Comparison of ENCODE assay signal across 24 cellular contexts in genomic region chr10:10951675-10952074, GRCh38.
"Had no signal": no experiment of that assay in that cellular context is flagged by ENCODE, and none has a peak within 500 bp of the region (broad histone marks: within the 10 kb centered on the region; RNA-seq: fewer than 3 reads in every experiment).

No MANE protein-coding gene starts in this region.

- H3K9me3 Mint-ChIP-seq: natural killer cell; stimulated activated effector memory CD8-positive, alpha-beta T cell treated with anti-CD3 and anti-CD28 coated beads, Interleukin-12 subunit alpha, Interleukin-12 subunit beta, amount 100 ng/mL, for 72 hours; stimulated activated naive CD8-positive, alpha-beta T cell treated with anti-CD3 and anti-CD28 coated beads, Interleukin-15, amount 100 ng/mL, for 72 hours had no signal

- H3K36me3 Mint-ChIP-seq: naive thymus-derived CD4-positive, alpha-beta T cell; natural killer cell; neural progenitor cell; stimulated activated effector memory CD8-positive, alpha-beta T cell treated with anti-CD3 and anti-CD28 coated beads, Interleukin-12 subunit alpha, Interleukin-12 subunit beta, amount 100 ng/mL, for 72 hours had no signal

- H3K4me1 Mint-ChIP-seq: natural killer cell; stimulated activated effector memory CD8-positive, alpha-beta T cell treated with anti-CD3 and anti-CD28 coated beads, Interleukin-12 subunit alpha, Interleukin-12 subunit beta, amount 100 ng/mL, for 72 hours; stimulated activated naive CD8-positive, alpha-beta T cell treated with anti-CD3 and anti-CD28 coated beads, Interleukin-15, amount 100 ng/mL, for 72 hours had no signal

- ATAC-seq: naive thymus-derived CD4-positive, alpha-beta T cell; natural killer cell; psoas muscle; right cardiac atrium; right lobe of liver; stimulated activated effector memory CD8-positive, alpha-beta T cell treated with anti-CD3 and anti-CD28 coated beads, Interleukin-12 subunit alpha, Interleukin-12 subunit beta, amount 100 ng/mL, for 72 hours; stimulated activated naive CD8-positive, alpha-beta T cell treated with anti-CD3 and anti-CD28 coated beads, Interleukin-15, amount 100 ng/mL, for 72 hours; stimulated activated naive CD8-positive, alpha-beta T cell treated with anti-CD3 and anti-CD28 coated beads, Interleukin-15, Interleukin-2, amounts not matched to agents 100 U/mL and 50 U/mL, for 24 hours had no signal

- H3K27ac Mint-ChIP-seq: naive thymus-derived CD4-positive, alpha-beta T cell; natural killer cell; nephron; neural progenitor cell; progenitor cell of endocrine pancreas; stimulated activated effector memory CD8-positive, alpha-beta T cell treated with anti-CD3 and anti-CD28 coated beads, Interleukin-12 subunit alpha, Interleukin-12 subunit beta, amount 100 ng/mL, for 72 hours; stimulated activated naive CD8-positive, alpha-beta T cell treated with anti-CD3 and anti-CD28 coated beads, Interleukin-15, amount 100 ng/mL, for 72 hours had no signal

- H3K4me3 Mint-ChIP-seq: naive thymus-derived CD4-positive, alpha-beta T cell; natural killer cell; nephron; neural progenitor cell; stimulated activated effector memory CD8-positive, alpha-beta T cell treated with anti-CD3 and anti-CD28 coated beads, Interleukin-12 subunit alpha, Interleukin-12 subunit beta, amount 100 ng/mL, for 72 hours; stimulated activated naive CD8-positive, alpha-beta T cell treated with anti-CD3 and anti-CD28 coated beads, Interleukin-15, amount 100 ng/mL, for 72 hours had no signal

- DNase-seq: naive thymus-derived CD4-positive, alpha-beta T cell; natural killer cell; ovary; psoas muscle; right cardiac atrium; right lobe of liver; sigmoid colon; small intestine; stimulated activated CD4-positive, alpha-beta T cell treated with anti-CD3 and anti-CD28 coated beads, Interleukin-15, amount 100 ng/mL, for 24 hours; stimulated activated CD4-positive, alpha-beta T cell treated with anti-CD3 and anti-CD28 coated beads, Interleukin-2, amount 100 ng/mL, for 24 hours; stimulated activated CD4-positive, alpha-beta T cell treated with anti-CD3 and anti-CD28 coated beads, Interleukin-2, amount 100 ng/mL, for 48 hours; stimulated activated CD4-positive, alpha-beta T cell treated with anti-CD3 and anti-CD28 coated beads, Interleukin-4, amount 100 ng/mL, for 24 hours; stimulated activated naive CD4-positive, alpha-beta T cell; stimulated activated naive CD8-positive, alpha-beta T cell treated with anti-CD3 and anti-CD28 coated beads, Interleukin-15, amount 100 ng/mL, for 72 hours; stimulated activated naive CD8-positive, alpha-beta T cell treated with anti-CD3 and anti-CD28 coated beads, Interleukin-15, Interleukin-2, amounts not matched to agents 100 U/mL and 50 U/mL, for 24 hours; substantia nigra; testis; tibial artery; transverse colon; upper lobe of left lung had no signal
